ENCODE assay signal across 17 cellular contexts in the genomic region with DNA sequence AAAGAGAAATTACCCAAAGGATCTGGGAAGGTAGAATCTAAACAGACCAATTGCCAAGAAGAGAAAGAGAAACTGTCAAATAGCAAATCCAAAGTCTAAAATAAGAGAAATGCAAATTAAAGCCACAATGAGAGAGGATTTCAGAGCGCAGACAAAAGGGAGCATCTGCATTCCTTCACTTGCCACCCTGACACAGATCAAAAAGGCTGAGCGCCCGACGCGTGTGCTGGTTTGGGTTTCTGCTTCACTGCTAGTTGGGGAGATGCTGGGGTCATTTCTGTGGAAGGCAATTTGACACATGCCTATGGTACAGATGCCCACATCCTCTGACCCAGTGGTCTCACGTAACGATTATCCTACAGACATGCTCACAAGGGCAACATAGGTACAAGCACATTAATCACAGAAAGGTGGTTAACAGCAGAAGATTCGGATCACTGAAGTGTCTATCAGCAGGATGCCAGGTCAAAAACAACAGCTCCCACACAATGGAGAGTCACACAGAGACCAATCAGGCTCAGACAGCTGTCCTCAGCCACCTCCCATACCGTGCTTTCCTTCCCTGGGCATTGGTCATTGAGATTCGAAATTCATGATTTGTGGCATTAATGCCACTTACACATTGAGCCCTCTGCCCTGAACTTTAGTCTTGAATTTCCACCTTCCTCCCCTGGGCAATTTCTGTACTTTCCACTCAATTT. TPM values are rescaled to one million over a fixed set of nuclear protein-coding genes. Genes with fewer than 3 reads are reported as not detected.
"Had no signal": no experiment of that assay in that cellular context is flagged by ENCODE, and none has a peak within 500 bp of the region (broad histone marks: within the 10 kb centered on the region; RNA-seq: fewer than 3 reads in every experiment).

No MANE protein-coding gene starts in this region.

- H3K9ac ChIP-seq: parathyroid adenoma had no signal

- H3K9me3 Mint-ChIP-seq: activated CD4-positive, alpha-beta T cell treated with anti-CD3 and anti-CD28 coated beads, Interleukin-2, amount 10 ng/mL, durations not matched to agents 24 days and 14 days; neural crest cell; stimulated activated effector memory CD8-positive, alpha-beta T cell treated with anti-CD3 and anti-CD28 coated beads, Interleukin-12 subunit alpha, Interleukin-12 subunit beta, amount 100 ng/mL, for 72 hours; T-helper 1 cell treated with Interleukin-12 subunit alpha and Interleukin-12 subunit beta and Interleukin-4 antibody, amounts not matched to agents 30 μg/mL and 1 μg/mL, for 36 hours had no signal

- H3K9me3 ChIP-seq: gastroesophageal sphincter, right atrium auricular region had no signal

- H3K36me3 Mint-ChIP-seq: mesothelial cell of epicardium; stimulated activated effector memory CD8-positive, alpha-beta T cell treated with anti-CD3 and anti-CD28 coated beads, Interleukin-12 subunit alpha, Interleukin-12 subunit beta, amount 100 ng/mL, for 72 hours had no signal

- H3K4me1 ChIP-seq: gastroesophageal sphincter, parathyroid adenoma had no signal

- H3K4me3 ChIP-seq: gastroesophageal sphincter, right atrium auricular region had no signal

- DNase-seq: activated CD4-positive, alpha-beta T cell treated with anti-CD3 and anti-CD28 coated beads, Interleukin-2, amount 10 ng/mL, durations not matched to agents 24 days and 14 days; activated naive CD4-positive, alpha-beta T cell treated with Interleukin-2 at 50 U/mL for 16 hours; activated T-cell treated with anti-CD3 and anti-CD28 coated beads, Interleukin-2, amount 50 U/mL, for 48 hours; caudate nucleus; cortex of kidney; effector memory CD4-positive, alpha-beta T cell; kidney glomerular epithelial cell; small intestine; trophoblast cell had no signal

- H3K27ac ChIP-seq: epithelial cell of prostate, gastroesophageal sphincter, parathyroid adenoma, right atrium auricular region had no signal

- H3K4me3 Mint-ChIP-seq: activated CD4-positive, alpha-beta T cell treated with anti-CD3 and anti-CD28 coated beads, Interleukin-2, amount 10 ng/mL, durations not matched to agents 24 days and 14 days; mesothelial cell of epicardium; neural crest cell; stimulated activated effector memory CD8-positive, alpha-beta T cell treated with anti-CD3 and anti-CD28 coated beads, Interleukin-12 subunit alpha, Interleukin-12 subunit beta, amount 100 ng/mL, for 72 hours; T-helper 1 cell treated with Interleukin-12 subunit alpha and Interleukin-12 subunit beta and Interleukin-4 antibody, amounts not matched to agents 30 μg/mL and 1 μg/mL, for 36 hours had no signal

- H2AFZ ChIP-seq: parathyroid adenoma had no signal

- H3K79me2 ChIP-seq: parathyroid adenoma had no signal

- ATAC-seq: gastroesophageal sphincter; stimulated activated effector memory CD8-positive, alpha-beta T cell treated with anti-CD3 and anti-CD28 coated beads, Interleukin-12 subunit alpha, Interleukin-12 subunit beta, amount 100 ng/mL, for 72 hours had no signal

- H3K27me3 ChIP-seq: gastroesophageal sphincter, right atrium auricular region had no signal

- H3K27ac Mint-ChIP-seq: activated CD4-positive, alpha-beta T cell treated with anti-CD3 and anti-CD28 coated beads, Interleukin-2, amount 10 ng/mL, durations not matched to agents 24 days and 14 days; mesothelial cell of epicardium; stimulated activated effector memory CD8-positive, alpha-beta T cell treated with anti-CD3 and anti-CD28 coated beads, Interleukin-12 subunit alpha, Interleukin-12 subunit beta, amount 100 ng/mL, for 72 hours; T-helper 1 cell treated with Interleukin-12 subunit alpha and Interleukin-12 subunit beta and Interleukin-4 antibody, amounts not matched to agents 30 μg/mL and 1 μg/mL, for 36 hours had no signal

- H3K36me3 ChIP-seq: gastroesophageal sphincter, right atrium auricular region had no signal

RNA-seq across cellular contexts. Expression of a gene that starts 55.7 kb away (rescaled TPM):
- total RNA-seq: activated CD4-positive, alpha-beta T cell treated with anti-CD3 and anti-CD28 coated beads, Interleukin-2, amount 10 ng/mL, durations not matched to agents 24 days and 14 days had no signal
